Comparison of ENCODE assay signal across 8 cellular contexts in the genomic region with DNA sequence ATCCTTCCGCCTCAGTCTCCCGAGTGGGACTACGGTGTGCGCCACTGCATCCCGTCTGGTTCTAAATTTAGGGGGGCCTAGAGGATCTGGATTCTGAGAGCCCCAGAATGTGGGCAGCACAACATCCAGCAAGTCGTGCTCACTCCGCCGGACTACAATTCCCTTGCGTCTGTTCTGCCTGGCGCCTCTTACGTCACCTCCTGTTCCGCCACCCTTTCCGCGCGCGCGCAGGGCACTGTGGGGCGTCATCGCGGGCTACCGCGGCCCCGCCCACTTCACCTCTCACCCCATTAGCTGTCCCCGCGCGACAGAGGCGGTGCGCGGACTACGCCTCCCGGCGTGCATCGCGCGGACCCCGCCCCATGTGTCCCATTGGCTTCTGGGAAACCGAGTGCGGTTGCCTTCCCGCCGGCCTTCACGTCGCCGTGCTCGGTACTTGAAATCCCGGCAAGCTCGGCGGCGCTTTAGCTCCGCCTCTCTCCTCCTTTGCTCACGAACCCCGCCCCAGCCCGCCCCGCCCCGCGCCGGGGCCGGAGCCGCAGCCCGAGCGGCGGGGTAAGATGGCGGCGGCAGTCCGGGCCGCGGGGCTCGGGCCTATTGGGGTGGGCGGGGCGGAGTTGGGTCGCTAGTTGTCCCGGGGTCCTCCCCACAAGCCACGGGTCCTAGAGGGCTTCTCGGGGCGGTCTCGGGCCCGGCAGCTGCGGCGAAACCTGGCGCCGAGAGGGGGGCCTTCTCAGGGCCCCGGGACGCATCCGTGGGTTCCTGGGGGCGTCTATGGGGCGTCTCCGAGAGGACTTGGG. TPM values are rescaled to one million over a fixed set of nuclear protein-coding genes. Genes with fewer than 3 reads are reported as not detected.
DNase-seq lines count a peak whose midpoint lies in the region; ATAC-seq and TF ChIP-seq lines count a peak whose summit lies in the region.

TSS of gene SCAF1 (plus strand) at position 522 of the 800 bp plus-strand sequence. CDS start 2,818 bp downstream, outside the sequence.

- DNase-seq in CD8-positive, alpha-beta T cell, result peak; percentile 98 to 100 (median 99)
- DNase-seq in HS-5 (ENCODE audit: low read depth) (peak; percentile 96), lower lobe of right lung (peak; percentile 100)
- DNase-seq in NK-92 treated with Interleukin-12 subunit alpha and Interleukin-12 subunit beta, amount 100 ng/mL, for 24 hours (lab: John Stamatoyannopoulos, UW), result peak; percentile 99
- peak; percentile 98 for DNase-seq in activated CD8-positive, alpha-beta memory T cell treated with anti-CD3 and anti-CD28 coated beads for 24 hours
- peak; percentile 97 for DNase-seq in effector CD4-positive, alpha-beta T cell
- peak; percentile 97 to 99 (median 99) for DNase-seq in stimulated activated CD4-positive, alpha-beta T cell treated with anti-CD3 and anti-CD28 coated beads, TNF-alpha, amount 100 ng/mL, for 24 hours (ENCODE audit: low read depth in 3 of 3)

- H3K4me1 ChIP-seq in CD8-positive, alpha-beta T cell (ENCODE audit: insufficient read depth, low read length), result peaks cover 51% of the 10 kb centered on the region
- peaks cover 46% of the 10 kb centered on the region for H3K4me1 ChIP-seq in lower lobe of right lung

- H3K36me3 ChIP-seq in CD8-positive, alpha-beta T cell (ENCODE audit: insufficient read depth, low read length), result peaks cover 6% of the 10 kb centered on the region
- peaks cover 19% of the 10 kb centered on the region for H3K36me3 ChIP-seq in lower lobe of right lung

- no peaks in the 10 kb centered on the region for H3K9me3 ChIP-seq in CD8-positive, alpha-beta T cell (ENCODE audit: low read length)
- no peaks in the 10 kb centered on the region for H3K9me3 ChIP-seq in lower lobe of right lung

- ATAC-seq in CD8-positive, alpha-beta T cell, result peak; percentile 66
- ATAC-seq in GM19467 (IDR thresholded peaks at IDR 0.05; ENCODE audit: unreplicated experiment), result peak; percentile 61
- peak; percentile 84 to 92 for ATAC-seq in lower lobe of right lung

- H3K27ac ChIP-seq in CD8-positive, alpha-beta T cell (ENCODE audit: low read depth, low read length), result peak within 1 kb of the TSS; percentile 86
- peak within 1 kb of the TSS; percentile 99 for H3K27ac ChIP-seq in lower lobe of right lung

- POLR2A ChIA-PET in CD8-positive, alpha-beta T cell (lab: Charles Lee), result interaction anchor here (0.5 to 4.0 kb wide), 14 partner anchors 13 to 235 kb away, joined by 3 to 44 read pairs (median 4); partner anchors contain the start of genes BCL2L12, IRF3, NOSIP and PRMT1

- intact Hi-C loops in CD8-positive, alpha-beta T cell (cut with DNase I, micrococcal nuclease), result loop anchor here (1.0 to 5.0 kb wide), 8 partner anchors 22 to 1277 kb away; partner anchors contain the start of genes ALDH16A1 (in 1 of the 2), ASPDH (in 1 of the 2), JOSD2 (in 1 of the 2) and NOSIP (in 1 of the 2)
- intact Hi-C loops in lower lobe of right lung (cut with DNase I), result no loop called here

- H3K27me3 ChIP-seq in CD8-positive, alpha-beta T cell (ENCODE audit: insufficient read depth, low read length), result no peaks in the 10 kb centered on the region
- H3K27me3 ChIP-seq in lower lobe of right lung (ENCODE audit: low read depth), result no peaks in the 10 kb centered on the region

- peak within 1 kb of the TSS; percentile 99 for H3K4me3 ChIP-seq in CD8-positive, alpha-beta T cell (ENCODE audit: low read depth, low read length)
- H3K4me3 ChIP-seq in lower lobe of right lung, result peak within 1 kb of the TSS; percentile 94

- no peaks in the 10 kb centered on the region for H3K9me3 Mint-ChIP-seq in CD8-positive, alpha-beta T cell

- peaks cover 13% of the 10 kb centered on the region for H3K36me3 Mint-ChIP-seq in CD8-positive, alpha-beta T cell

- H3K4me3 Mint-ChIP-seq in CD8-positive, alpha-beta T cell, result peak within 1 kb of the TSS; percentile 95

- no peaks in the 10 kb centered on the region for H3K27me3 Mint-ChIP-seq in CD8-positive, alpha-beta T cell (ENCODE audit: low read depth)

- CTCF ChIA-PET in CD8-positive, alpha-beta T cell (lab: Charles Lee), result interaction anchor here (1.0 to 3.1 kb wide), 3 partner anchors 30 to 71 kb away, joined by 3 to 9 read pairs (median 3); no protein-coding TSS in a partner anchor

- peak within 1 kb of the TSS; percentile 96 for H3K27ac Mint-ChIP-seq in CD8-positive, alpha-beta T cell

- no peak for TF ChIP-seq CTCF in CD8-positive, alpha-beta T cell (IDR thresholded peaks at IDR 0.05)
- TF ChIP-seq CTCF in lower lobe of right lung (IDR thresholded peaks at IDR 0.05), result no peak

- peaks cover 62% of the 10 kb centered on the region for H3K4me1 Mint-ChIP-seq in CD8-positive, alpha-beta T cell (ENCODE audit: low read depth)

RNA-seq across cellular contexts. Expression of gene SCAF1, which starts in this region (rescaled TPM):
- 10 to 100 TPM; 30.2 to 33.3 TPM for total RNA-seq in CD8-positive, alpha-beta T cell
- 59.4 TPM for total RNA-seq in lower lobe of right lung

Comparison
In these comparisons a context has a peak if more than half of its experiments do, and no peak if none do; other contexts are left out.
1. Peak in every context shown above with its lines: DNase-seq, ATAC-seq, H3K4me3 ChIP-seq and H3K27ac ChIP-seq.